ENCODE assay signal across 1 cellular context in genomic region chr17:3888343-3889171, GRCh38.
TF ChIP-seq lines count a peak whose summit lies in the region.

No MANE protein-coding gene starts in this region.

TF ChIP-seq in K562, 482 proteins besides CTCF, POLR2A, EP300 and RAD21 (continues in another document):
- TF ChIP-seq DEAF1 (CRISPR knock-in tag; IDR thresholded peaks at IDR 0.05): no peak
- TF ChIP-seq KAT8 (IDR thresholded peaks at IDR 0.05; ENCODE audit: low read depth): no peak
- no peak for TF ChIP-seq SIRT6 (IDR thresholded peaks at IDR 0.05; ENCODE audit: low read depth, low read length)
- TF ChIP-seq FOXP1 (CRISPR knock-in tag; IDR thresholded peaks at IDR 0.05): no peak; the same call in 1 of the 2 replicates
- TF ChIP-seq HDAC2 (IDR thresholded peaks at IDR 0.05): peak; percentile 28; the same call in 1 of the 2 replicates
- TF ChIP-seq RBM22 (IDR thresholded peaks at IDR 0.05; ENCODE audit: low read depth, low read length, poor library complexity, severe bottlenecking): peak; percentile 19
- TF ChIP-seq NELFE (IDR thresholded peaks at IDR 0.05; ENCODE audit: insufficient read depth, insufficient read length): no peak
- TF ChIP-seq DACH1 (IDR thresholded peaks at IDR 0.05; ENCODE audit: partially characterized antibody): no peak
- TF ChIP-seq, protein P1, sequence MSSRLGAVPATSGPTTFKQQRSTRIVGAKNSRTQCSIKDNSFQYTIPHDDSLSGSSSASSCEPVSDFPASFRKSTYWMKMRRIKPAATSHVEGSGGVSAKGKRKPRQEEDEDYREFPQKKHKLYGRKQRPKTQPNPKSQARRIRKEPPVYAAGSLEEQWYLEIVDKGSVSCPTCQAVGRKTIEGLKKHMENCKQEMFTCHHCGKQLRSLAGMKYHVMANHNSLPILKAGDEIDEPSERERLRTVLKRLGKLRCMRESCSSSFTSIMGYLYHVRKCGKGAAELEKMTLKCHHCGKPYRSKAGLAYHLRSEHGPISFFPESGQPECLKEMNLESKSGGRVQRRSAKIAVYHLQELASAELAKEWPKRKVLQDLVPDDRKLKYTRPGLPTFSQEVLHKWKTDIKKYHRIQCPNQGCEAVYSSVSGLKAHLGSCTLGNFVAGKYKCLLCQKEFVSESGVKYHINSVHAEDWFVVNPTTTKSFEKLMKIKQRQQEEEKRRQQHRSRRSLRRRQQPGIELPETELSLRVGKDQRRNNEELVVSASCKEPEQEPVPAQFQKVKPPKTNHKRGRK (tag; IDR thresholded peaks at IDR 0.05): no peak
- no peak for TF ChIP-seq RFX1 (IDR thresholded peaks at IDR 0.05)
- TF ChIP-seq HSF4 (CRISPR knock-in tag; IDR thresholded peaks at IDR 0.05; ENCODE audit: borderline replicate concordance): no peak
- no peak for TF ChIP-seq ZNF140 (CRISPR knock-in tag; IDR thresholded peaks at IDR 0.05)
- no peak for TF ChIP-seq RBBP5 (IDR thresholded peaks at IDR 0.05; ENCODE audit: borderline replicate concordance, insufficient read depth, low read length, poor library complexity, severe bottlenecking)
- TF ChIP-seq, protein P2, sequence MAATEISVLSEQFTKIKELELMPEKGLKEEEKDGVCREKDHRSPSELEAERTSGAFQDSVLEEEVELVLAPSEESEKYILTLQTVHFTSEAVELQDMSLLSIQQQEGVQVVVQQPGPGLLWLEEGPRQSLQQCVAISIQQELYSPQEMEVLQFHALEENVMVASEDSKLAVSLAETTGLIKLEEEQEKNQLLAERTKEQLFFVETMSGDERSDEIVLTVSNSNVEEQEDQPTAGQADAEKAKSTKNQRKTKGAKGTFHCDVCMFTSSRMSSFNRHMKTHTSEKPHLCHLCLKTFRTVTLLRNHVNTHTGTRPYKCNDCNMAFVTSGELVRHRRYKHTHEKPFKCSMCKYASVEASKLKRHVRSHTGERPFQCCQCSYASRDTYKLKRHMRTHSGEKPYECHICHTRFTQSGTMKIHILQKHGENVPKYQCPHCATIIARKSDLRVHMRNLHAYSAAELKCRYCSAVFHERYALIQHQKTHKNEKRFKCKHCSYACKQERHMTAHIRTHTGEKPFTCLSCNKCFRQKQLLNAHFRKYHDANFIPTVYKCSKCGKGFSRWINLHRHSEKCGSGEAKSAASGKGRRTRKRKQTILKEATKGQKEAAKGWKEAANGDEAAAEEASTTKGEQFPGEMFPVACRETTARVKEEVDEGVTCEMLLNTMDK (IDR thresholded peaks at IDR 0.05; ENCODE audit: borderline replicate concordance, insufficient read depth, low read depth, low read length, poor library complexity, severe bottlenecking): no peak
- TF ChIP-seq, protein P3, sequence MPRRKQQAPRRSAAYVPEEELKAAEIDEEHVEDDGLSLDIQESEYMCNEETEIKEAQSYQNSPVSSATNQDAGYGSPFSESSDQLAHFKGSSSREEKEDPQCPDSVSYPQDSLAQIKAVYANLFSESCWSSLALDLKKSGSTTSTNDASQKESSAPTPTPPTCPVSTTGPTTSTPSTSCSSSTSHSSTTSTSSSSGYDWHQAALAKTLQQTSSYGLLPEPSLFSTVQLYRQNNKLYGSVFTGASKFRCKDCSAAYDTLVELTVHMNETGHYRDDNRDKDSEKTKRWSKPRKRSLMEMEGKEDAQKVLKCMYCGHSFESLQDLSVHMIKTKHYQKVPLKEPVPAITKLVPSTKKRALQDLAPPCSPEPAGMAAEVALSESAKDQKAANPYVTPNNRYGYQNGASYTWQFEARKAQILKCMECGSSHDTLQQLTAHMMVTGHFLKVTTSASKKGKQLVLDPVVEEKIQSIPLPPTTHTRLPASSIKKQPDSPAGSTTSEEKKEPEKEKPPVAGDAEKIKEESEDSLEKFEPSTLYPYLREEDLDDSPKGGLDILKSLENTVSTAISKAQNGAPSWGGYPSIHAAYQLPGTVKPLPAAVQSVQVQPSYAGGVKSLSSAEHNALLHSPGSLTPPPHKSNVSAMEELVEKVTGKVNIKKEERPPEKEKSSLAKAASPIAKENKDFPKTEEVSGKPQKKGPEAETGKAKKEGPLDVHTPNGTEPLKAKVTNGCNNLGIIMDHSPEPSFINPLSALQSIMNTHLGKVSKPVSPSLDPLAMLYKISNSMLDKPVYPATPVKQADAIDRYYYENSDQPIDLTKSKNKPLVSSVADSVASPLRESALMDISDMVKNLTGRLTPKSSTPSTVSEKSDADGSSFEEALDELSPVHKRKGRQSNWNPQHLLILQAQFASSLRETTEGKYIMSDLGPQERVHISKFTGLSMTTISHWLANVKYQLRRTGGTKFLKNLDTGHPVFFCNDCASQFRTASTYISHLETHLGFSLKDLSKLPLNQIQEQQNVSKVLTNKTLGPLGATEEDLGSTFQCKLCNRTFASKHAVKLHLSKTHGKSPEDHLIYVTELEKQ (CRISPR knock-in tag; IDR thresholded peaks at IDR 0.05): no peak
- TF ChIP-seq ZBTB2 (IDR thresholded peaks at IDR 0.05): no peak
- no peak for TF ChIP-seq SIN3B (IDR thresholded peaks at IDR 0.05; ENCODE audit: low read depth)
- TF ChIP-seq, protein P4, sequence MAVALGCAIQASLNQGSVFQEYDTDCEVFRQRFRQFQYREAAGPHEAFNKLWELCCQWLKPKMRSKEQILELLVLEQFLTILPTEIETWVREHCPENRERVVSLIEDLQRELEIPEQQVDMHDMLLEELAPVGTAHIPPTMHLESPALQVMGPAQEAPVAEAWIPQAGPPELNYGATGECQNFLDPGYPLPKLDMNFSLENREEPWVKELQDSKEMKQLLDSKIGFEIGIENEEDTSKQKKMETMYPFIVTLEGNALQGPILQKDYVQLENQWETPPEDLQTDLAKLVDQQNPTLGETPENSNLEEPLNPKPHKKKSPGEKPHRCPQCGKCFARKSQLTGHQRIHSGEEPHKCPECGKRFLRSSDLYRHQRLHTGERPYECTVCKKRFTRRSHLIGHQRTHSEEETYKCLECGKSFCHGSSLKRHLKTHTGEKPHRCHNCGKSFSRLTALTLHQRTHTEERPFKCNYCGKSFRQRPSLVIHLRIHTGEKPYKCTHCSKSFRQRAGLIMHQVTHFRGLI (CRISPR knock-in tag; IDR thresholded peaks at IDR 0.05): no peak
- no peak for TF ChIP-seq PHF21A (IDR thresholded peaks at IDR 0.05; ENCODE audit: borderline replicate concordance, low read depth)
- no peak for TF ChIP-seq SAFB2 (IDR thresholded peaks at IDR 0.05; ENCODE audit: borderline replicate concordance, low read depth, low read length, severe bottlenecking)
- TF ChIP-seq LCOR (CRISPR knock-in tag; IDR thresholded peaks at IDR 0.05): 0 out of 2 replicates have a peak, but pooled peaks have one; percentile 50
- TF ChIP-seq, protein P5, sequence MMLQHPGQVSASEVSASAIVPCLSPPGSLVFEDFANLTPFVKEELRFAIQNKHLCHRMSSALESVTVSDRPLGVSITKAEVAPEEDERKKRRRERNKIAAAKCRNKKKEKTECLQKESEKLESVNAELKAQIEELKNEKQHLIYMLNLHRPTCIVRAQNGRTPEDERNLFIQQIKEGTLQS (IDR thresholded peaks at IDR 0.05): peak; percentile 87
- TF ChIP-seq, protein P5 (CRISPR knock-in tag; conservative IDR thresholded peaks at IDR 0.05): 0 out of 2 replicates have a peak, but pooled peaks have one; percentile 28
- no peak for TF ChIP-seq PTRF (tag; IDR thresholded peaks at IDR 0.05)
- TF ChIP-seq SLC30A9 (CRISPR knock-in tag; IDR thresholded peaks at IDR 0.05): no peak
- no peak for TF ChIP-seq HNRNPH1 (optimal IDR thresholded peaks at IDR 0.05; ENCODE audit: low read depth, low read length)
- TF ChIP-seq MEF2D (tag; conservative IDR thresholded peaks at IDR 0.05; ENCODE audit: low read depth): no peak
- peak; percentile 71 to 72; a peak in 3 of 4 replicates for TF ChIP-seq FOXK2 (conservative IDR thresholded peaks at IDR 0.05 in 1 of 2, IDR thresholded peaks at IDR 0.05 in 1 of 2; ENCODE audit: low read depth in 2 of 2)
- TF ChIP-seq VEZF1 (CRISPR knock-in tag; IDR thresholded peaks at IDR 0.05): peak; percentile 83
- no peak for TF ChIP-seq CEBPG (CRISPR knock-in tag; IDR thresholded peaks at IDR 0.05)
- no peak for TF ChIP-seq CEBPG (tag; conservative IDR thresholded peaks at IDR 0.05 in 1 of 2, IDR thresholded peaks at IDR 0.05 in 1 of 2)
- 0 out of 2 replicates have a peak, but pooled peaks have one; percentile 27 for TF ChIP-seq POLR2AphosphoS5 (IDR thresholded peaks at IDR 0.05; ENCODE audit: control insufficient read depth, insufficient read depth, low read depth, low read length)
- no peak for TF ChIP-seq SIX5 (IDR thresholded peaks at IDR 0.05; ENCODE audit: borderline replicate concordance in 1 of 2, insufficient read depth in 1 of 2, low read depth in 1 of 2, low read length in 2 of 2)
- TF ChIP-seq ARID2 (IDR thresholded peaks at IDR 0.05): no peak
- TF ChIP-seq PCBP2 (IDR thresholded peaks at IDR 0.05; ENCODE audit: low read depth, low read length, poor library complexity, severe bottlenecking): no peak
- TF ChIP-seq, protein P6, sequence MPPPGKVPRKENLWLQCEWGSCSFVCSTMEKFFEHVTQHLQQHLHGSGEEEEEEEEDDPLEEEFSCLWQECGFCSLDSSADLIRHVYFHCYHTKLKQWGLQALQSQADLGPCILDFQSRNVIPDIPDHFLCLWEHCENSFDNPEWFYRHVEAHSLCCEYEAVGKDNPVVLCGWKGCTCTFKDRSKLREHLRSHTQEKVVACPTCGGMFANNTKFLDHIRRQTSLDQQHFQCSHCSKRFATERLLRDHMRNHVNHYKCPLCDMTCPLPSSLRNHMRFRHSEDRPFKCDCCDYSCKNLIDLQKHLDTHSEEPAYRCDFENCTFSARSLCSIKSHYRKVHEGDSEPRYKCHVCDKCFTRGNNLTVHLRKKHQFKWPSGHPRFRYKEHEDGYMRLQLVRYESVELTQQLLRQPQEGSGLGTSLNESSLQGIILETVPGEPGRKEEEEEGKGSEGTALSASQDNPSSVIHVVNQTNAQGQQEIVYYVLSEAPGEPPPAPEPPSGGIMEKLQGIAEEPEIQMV (tag; conservative IDR thresholded peaks at IDR 0.05; ENCODE audit: low read depth): no peak
- peak; percentile 91 for TF ChIP-seq CREM (IDR thresholded peaks at IDR 0.05; ENCODE audit: low read depth)
- TF ChIP-seq, protein P7, sequence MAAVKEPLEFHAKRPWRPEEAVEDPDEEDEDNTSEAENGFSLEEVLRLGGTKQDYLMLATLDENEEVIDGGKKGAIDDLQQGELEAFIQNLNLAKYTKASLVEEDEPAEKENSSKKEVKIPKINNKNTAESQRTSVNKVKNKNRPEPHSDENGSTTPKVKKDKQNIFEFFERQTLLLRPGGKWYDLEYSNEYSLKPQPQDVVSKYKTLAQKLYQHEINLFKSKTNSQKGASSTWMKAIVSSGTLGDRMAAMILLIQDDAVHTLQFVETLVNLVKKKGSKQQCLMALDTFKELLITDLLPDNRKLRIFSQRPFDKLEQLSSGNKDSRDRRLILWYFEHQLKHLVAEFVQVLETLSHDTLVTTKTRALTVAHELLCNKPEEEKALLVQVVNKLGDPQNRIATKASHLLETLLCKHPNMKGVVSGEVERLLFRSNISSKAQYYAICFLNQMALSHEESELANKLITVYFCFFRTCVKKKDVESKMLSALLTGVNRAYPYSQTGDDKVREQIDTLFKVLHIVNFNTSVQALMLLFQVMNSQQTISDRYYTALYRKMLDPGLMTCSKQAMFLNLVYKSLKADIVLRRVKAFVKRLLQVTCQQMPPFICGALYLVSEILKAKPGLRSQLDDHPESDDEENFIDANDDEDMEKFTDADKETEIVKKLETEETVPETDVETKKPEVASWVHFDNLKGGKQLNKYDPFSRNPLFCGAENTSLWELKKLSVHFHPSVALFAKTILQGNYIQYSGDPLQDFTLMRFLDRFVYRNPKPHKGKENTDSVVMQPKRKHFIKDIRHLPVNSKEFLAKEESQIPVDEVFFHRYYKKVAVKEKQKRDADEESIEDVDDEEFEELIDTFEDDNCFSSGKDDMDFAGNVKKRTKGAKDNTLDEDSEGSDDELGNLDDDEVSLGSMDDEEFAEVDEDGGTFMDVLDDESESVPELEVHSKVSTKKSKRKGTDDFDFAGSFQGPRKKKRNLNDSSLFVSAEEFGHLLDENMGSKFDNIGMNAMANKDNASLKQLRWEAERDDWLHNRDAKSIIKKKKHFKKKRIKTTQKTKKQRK (IDR thresholded peaks at IDR 0.05; ENCODE audit: borderline replicate concordance, low read depth, low read length): no peak
